In genomic region chr10:31353574-31353973, GRCh38 we compare ENCODE assay signal across 8 cellular contexts. TPM values are rescaled to one million over a fixed set of nuclear protein-coding genes. Genes with fewer than 3 reads are reported as not detected.
DNase-seq lines count a peak whose midpoint lies in the region; FAIRE-seq and TF ChIP-seq lines count a peak whose summit lies in the region.

No MANE protein-coding gene starts in this region.

- H2AFZ ChIP-seq in smooth muscle cell (ENCODE audit: low read depth): no peak overlapping the region

- DNase-seq in MCF 10A (ENCODE audit: unreplicated experiment) (peak; percentile 67), breast epithelium (ENCODE audit: low spot score in 2 of 2) (no peak), H54 (ENCODE audit: insufficient read length, low spot score) (peak; percentile 12), Kasumi-1 (lab: John Stamatoyannopoulos, UW) (peak; percentile 17 to 48), bronchial epithelial cell (ENCODE audit: low read depth) (peak; percentile 98), smooth muscle cell (lab: John Stamatoyannopoulos, UW; ENCODE audit: unreplicated experiment) (no peak), WERI-Rb-1 (no peak), putamen (ENCODE audit: low spot score) (no peak)

- TF ChIP-seq POLR2A in breast epithelium (IDR thresholded peaks at IDR 0.05): no peak
- no peak for TF ChIP-seq POLR2A in H54 (IDR thresholded peaks at IDR 0.05; ENCODE audit: low read depth, low read length)

- H3K36me3 ChIP-seq in breast epithelium: no peaks in the 10 kb centered on the region
- H3K36me3 ChIP-seq in bronchial epithelial cell (ENCODE audit: control insufficient read depth, insufficient read depth, low read length): no peaks in the 10 kb centered on the region
- H3K36me3 ChIP-seq in smooth muscle cell (ENCODE audit: low read depth): no peaks in the 10 kb centered on the region
- no peaks in the 10 kb centered on the region for H3K36me3 ChIP-seq in WERI-Rb-1

- peak overlapping the region; percentile 66 for H3K27ac Mint-ChIP-seq in MCF 10A (ENCODE audit: low read depth, unreplicated experiment)

- H3K9me3 Mint-ChIP-seq in MCF 10A (ENCODE audit: unreplicated experiment): no peaks in the 10 kb centered on the region

- H3K79me2 ChIP-seq in smooth muscle cell (ENCODE audit: low read depth): peaks cover 12% of the 10 kb centered on the region

- no TSS peak for BruUV-seq in MCF 10A (replicated peaks; lab: Mats Ljungman, UMichigan)

- CTCF ChIA-PET in MCF 10A (lab: Yijun Ruan, JAX): interaction anchor here (0.7 to 1.0 kb wide), 2 partner anchors 14 to 384 kb away, joined by 3 read pairs; no protein-coding TSS in a partner anchor

- H3K4me3 ChIP-seq in breast epithelium (no peak overlapping the region), bronchial epithelial cell (ENCODE audit: low read depth, low read length) (no peak overlapping the region), smooth muscle cell (no peak overlapping the region), WERI-Rb-1 (ENCODE audit: low read depth, low read length) (no peak overlapping the region)

- H4K20me1 ChIP-seq in smooth muscle cell (ENCODE audit: low read depth): peaks cover 60% of the 10 kb centered on the region

- intact Hi-C loops in MCF 10A (cut with micrococcal nuclease): no loop called here
- intact Hi-C loops in breast epithelium (cut with DNase I; ENCODE audit: low total_unique reads): no loop called here

- H3K4me3 Mint-ChIP-seq in MCF 10A (ENCODE audit: unreplicated experiment): no peak overlapping the region

- H3K27me3 ChIP-seq in breast epithelium (no peaks in the 10 kb centered on the region), bronchial epithelial cell (ENCODE audit: control insufficient read depth, insufficient read depth, low read length) (no peaks in the 10 kb centered on the region), smooth muscle cell (ENCODE audit: low read depth) (no peaks in the 10 kb centered on the region), WERI-Rb-1 (ENCODE audit: insufficient read depth, low read depth, severe bottlenecking) (no peaks in the 10 kb centered on the region)

- H3K4me1 ChIP-seq in breast epithelium: no peaks in the 10 kb centered on the region
- H3K4me1 ChIP-seq in smooth muscle cell (ENCODE audit: low read depth): no peaks in the 10 kb centered on the region

- FAIRE-seq in H54 (lab: Jason Lieb, UNC) (peak; percentile 95), bronchial epithelial cell (lab: Jason Lieb, UNC) (no peak)

- no peak overlapping the region for H3K27ac ChIP-seq in breast epithelium
- peak overlapping the region; percentile 50 for H3K27ac ChIP-seq in smooth muscle cell (ENCODE audit: low read depth)
- H3K27ac ChIP-seq in WERI-Rb-1: no peak overlapping the region

- H3K9me3 ChIP-seq in breast epithelium: no peaks in the 10 kb centered on the region
- no peaks in the 10 kb centered on the region for H3K9me3 ChIP-seq in smooth muscle cell (replicated peaks; ENCODE audit: low read depth)
- no peaks in the 10 kb centered on the region for H3K9me3 ChIP-seq in WERI-Rb-1 (ENCODE audit: severe bottlenecking)

- peaks cover 25% of the 10 kb centered on the region for H3K4me1 Mint-ChIP-seq in MCF 10A (ENCODE audit: insufficient read depth, unreplicated experiment)

- no peaks in the 10 kb centered on the region for H3K27me3 Mint-ChIP-seq in MCF 10A (ENCODE audit: insufficient read depth, unreplicated experiment)

- no peaks in the 10 kb centered on the region for H3F3A ChIP-seq in smooth muscle cell (ENCODE audit: low read depth)

- no peaks in the 10 kb centered on the region for H3K36me3 Mint-ChIP-seq in MCF 10A (ENCODE audit: insufficient read depth, unreplicated experiment)

- no peak overlapping the region for H3K9ac ChIP-seq in smooth muscle cell (ENCODE audit: low read depth)

- H3K4me2 ChIP-seq in smooth muscle cell: peak overlapping the region; percentile 16

- TF ChIP-seq CTCF in MCF 10A (IDR thresholded peaks at IDR 0.05; ENCODE audit: unreplicated experiment) (peak; percentile 14), breast epithelium (IDR thresholded peaks at IDR 0.05) (no peak), bronchial epithelial cell (IDR thresholded peaks at IDR 0.05; ENCODE audit: insufficient read depth, low read length, severe bottlenecking) (no peak), smooth muscle cell (IDR thresholded peaks at IDR 0.05; ENCODE audit: borderline replicate concordance, insufficient read depth, poor library complexity, severe bottlenecking) (no peak), WERI-Rb-1 (IDR thresholded peaks at IDR 0.05; ENCODE audit: low read depth, low read length) (no peak)

- POLR2A ChIA-PET in MCF 10A (lab: Yijun Ruan, JAX): interaction anchor here (0.6 to 1.5 kb wide), 2 partner anchors 322 to 443 kb away, joined by 3 read pairs; partner anchors contain the start of gene ZNF438

RNA-seq across cellular contexts. Expression of gene ZEB1, which starts 34.6 kb away (rescaled TPM):
- total RNA-seq in MCF 10A (2022) (15.1 and 20.6 TPM in 2 replicates), breast epithelium (100 to 1,000 TPM in 1 of 3 donors, 10 to 100 TPM in 2; 28.2 to 113 (median 71.1) TPM), bronchial epithelial cell (2.6 and 3.3 TPM in 2 replicates), smooth muscle cell (15.7 and 21.0 TPM in 2 replicates)
- polyA plus RNA-seq in smooth muscle cell: 7.9 and 10.5 TPM in 2 replicates

Comparison
In these comparisons a context has a peak if more than half of its experiments do, and no peak if none do; other contexts are left out.
1. DNase-seq: peak in MCF 10A (single experiment), H54 (single experiment), Kasumi-1 (2 of 2) and bronchial epithelial cell (single experiment); none in breast epithelium (0 of 2), smooth muscle cell (single experiment), WERI-Rb-1 (single experiment) and putamen (single experiment).